In the genomic region with DNA sequence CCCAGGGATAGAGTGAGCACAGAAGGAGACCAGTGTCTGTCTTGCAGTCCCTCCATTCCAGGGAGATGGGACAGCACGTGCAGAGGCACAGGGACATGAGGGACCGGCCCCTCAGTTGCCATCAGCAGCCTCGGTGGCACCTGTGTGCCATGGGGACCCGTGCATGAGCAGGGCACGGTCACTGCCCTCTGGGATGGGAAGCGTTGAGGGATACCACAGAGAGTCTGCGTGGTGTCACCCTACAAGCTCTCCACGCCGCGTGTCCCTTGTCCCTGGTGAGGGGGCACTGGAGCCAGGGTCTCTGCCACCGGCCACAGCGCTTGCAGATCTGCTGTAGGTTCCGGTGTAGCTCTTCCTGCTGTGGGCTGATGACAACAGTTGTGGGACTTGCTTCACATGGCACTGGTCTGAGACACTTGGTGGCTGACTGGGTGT, we compare ENCODE assay signal across 1 cellular context.
TF ChIP-seq lines count a peak whose summit lies in the region.

No MANE protein-coding gene starts in this region.

TF ChIP-seq in HepG2, 621 proteins besides CTCF, POLR2A, EP300 and RAD21 (continued from another document):
- TF ChIP-seq, protein P1, sequence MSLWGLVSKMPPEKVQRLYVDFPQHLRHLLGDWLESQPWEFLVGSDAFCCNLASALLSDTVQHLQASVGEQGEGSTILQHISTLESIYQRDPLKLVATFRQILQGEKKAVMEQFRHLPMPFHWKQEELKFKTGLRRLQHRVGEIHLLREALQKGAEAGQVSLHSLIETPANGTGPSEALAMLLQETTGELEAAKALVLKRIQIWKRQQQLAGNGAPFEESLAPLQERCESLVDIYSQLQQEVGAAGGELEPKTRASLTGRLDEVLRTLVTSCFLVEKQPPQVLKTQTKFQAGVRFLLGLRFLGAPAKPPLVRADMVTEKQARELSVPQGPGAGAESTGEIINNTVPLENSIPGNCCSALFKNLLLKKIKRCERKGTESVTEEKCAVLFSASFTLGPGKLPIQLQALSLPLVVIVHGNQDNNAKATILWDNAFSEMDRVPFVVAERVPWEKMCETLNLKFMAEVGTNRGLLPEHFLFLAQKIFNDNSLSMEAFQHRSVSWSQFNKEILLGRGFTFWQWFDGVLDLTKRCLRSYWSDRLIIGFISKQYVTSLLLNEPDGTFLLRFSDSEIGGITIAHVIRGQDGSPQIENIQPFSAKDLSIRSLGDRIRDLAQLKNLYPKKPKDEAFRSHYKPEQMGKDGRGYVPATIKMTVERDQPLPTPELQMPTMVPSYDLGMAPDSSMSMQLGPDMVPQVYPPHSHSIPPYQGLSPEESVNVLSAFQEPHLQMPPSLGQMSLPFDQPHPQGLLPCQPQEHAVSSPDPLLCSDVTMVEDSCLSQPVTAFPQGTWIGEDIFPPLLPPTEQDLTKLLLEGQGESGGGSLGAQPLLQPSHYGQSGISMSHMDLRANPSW (CRISPR knock-in tag; IDR thresholded peaks at IDR 0.05; ENCODE audit: borderline replicate concordance), result no peak
